ENCODE assay signal across 8 cellular contexts in genomic region chr12:50187084-50187900, GRCh38. TPM values are rescaled to one million over a fixed set of nuclear protein-coding genes. Genes with fewer than 3 reads are reported as not detected.
DNase-seq lines count a peak whose midpoint lies in the region; ATAC-seq, FAIRE-seq and TF ChIP-seq lines count a peak whose summit lies in the region.

No MANE protein-coding gene starts in this region.

- H3K36me3 ChIP-seq in ACC112 (ENCODE audit: insufficient read depth, low read length) (peaks cover 13% of the 10 kb centered on the region), SJCRH30 (peaks cover 16% of the 10 kb centered on the region)

- H3K4me1 ChIP-seq in ACC112 (ENCODE audit: control insufficient read depth, insufficient read depth, low read length, unreplicated experiment): peaks cover 52% of the 10 kb centered on the region
- peaks cover 46% of the 10 kb centered on the region for H3K4me1 ChIP-seq in SJCRH30

- no peak for FAIRE-seq in GM12892 (lab: Jason Lieb, UNC)

- H3K4me3 ChIP-seq in ACC112 (ENCODE audit: low read depth, low read length): peak overlapping the region; percentile 38; the same call in 1 of the 2 replicates
- H3K4me3 ChIP-seq in SJCRH30: no peak overlapping the region
- no peak overlapping the region for H3K4me3 ChIP-seq in fibroblast of pulmonary artery (replicated peaks; ENCODE audit: low read depth, low read length)

- H3K27ac ChIP-seq in ACC112 (ENCODE audit: low read depth, low read length) (peak overlapping the region; percentile 91), SJCRH30 (peak overlapping the region; percentile 83)

- peaks cover 15% of the 10 kb centered on the region for H3K79me2 ChIP-seq in ACC112 (ENCODE audit: control insufficient read depth, insufficient read depth, low read length, unreplicated experiment)

- no peaks in the 10 kb centered on the region for H3K27me3 ChIP-seq in ACC112 (ENCODE audit: insufficient read depth, low read length)
- no peaks in the 10 kb centered on the region for H3K27me3 ChIP-seq in SJCRH30

- peak; percentile 76 for DNase-seq in SJCRH30
- DNase-seq in fibroblast of pulmonary artery (ENCODE audit: low read depth): peak; percentile 91
- peak; percentile 51 for DNase-seq in stromal cell of bone marrow (ENCODE audit: low read depth)
- no peak for DNase-seq in GM12892 (ENCODE audit: insufficient read length)
- DNase-seq in 8988T: no peak
- DNase-seq in HPDE6-E6E7 (ENCODE audit: extremely low spot score): no peak

- ATAC-seq in GM19463 (IDR thresholded peaks at IDR 0.05; ENCODE audit: unreplicated experiment): peak; percentile 74

- TF ChIP-seq POLR2A in GM12892 (IDR thresholded peaks at IDR 0.05; ENCODE audit: low read depth, low read length): no peak

- TF ChIP-seq CTCF in fibroblast of pulmonary artery (IDR thresholded peaks at IDR 0.05; ENCODE audit: low read length, missing control alignments): no peak

- H2AFZ ChIP-seq in ACC112 (ENCODE audit: low read length, unreplicated experiment): no peak overlapping the region

- no peaks in the 10 kb centered on the region for H3K9me3 ChIP-seq in SJCRH30 (replicated peaks)

RNA-seq across cellular contexts. Expression of gene CERS5, which starts 20.1 kb away (rescaled TPM):
- 43.4 and 58.7 TPM in 2 replicates for total RNA-seq in SJCRH30 (2014; rRNA removed; shearing (Covaris generic))
- polyA plus RNA-seq in GM12892 (2012; ENCODE audit: missing spikeins): 40.3 TPM

Comparison
In these comparisons a context has a peak if more than half of its experiments do, and no peak if none do; other contexts are left out.
1. DNase-seq: peak in SJCRH30 (2 of 2), fibroblast of pulmonary artery (single experiment) and stromal cell of bone marrow (single experiment); none in GM12892 (single experiment), 8988T (single experiment) and HPDE6-E6E7 (single experiment).